Comparison of ENCODE assay signal across 11 cellular contexts in genomic region chr14:99568567-99569560, GRCh38. TPM values are rescaled to one million over a fixed set of nuclear protein-coding genes. Genes with fewer than 3 reads are reported as not detected.
A peak's percentile ranks its signal among the peaks of the same experiment; 100 is the strongest.
DNase-seq lines count a peak whose midpoint lies in the region; ATAC-seq, FAIRE-seq and TF ChIP-seq lines count a peak whose summit lies in the region.
"Had no signal": no experiment of that assay in that cellular context is flagged by ENCODE, and none has a peak within 500 bp of the region (broad histone marks: within the 10 kb centered on the region; RNA-seq: fewer than 3 reads in every experiment).

No MANE protein-coding gene starts in this region.

- ATAC-seq in A549 (no peak), T-helper 17 cell (no peak), gastrocnemius medialis (no peak)
- ATAC-seq: HCT116 had no signal

- no peak overlapping the region for H3K4me3 Mint-ChIP-seq in T-helper 17 cell

- CTCF ChIA-PET in A549 (lab: Yijun Ruan, JAX) = interaction anchor here (1.4 to 1.6 kb wide), 2 partner anchors 40 to 59 kb away, joined by 4 to 8 read pairs; no protein-coding TSS in a partner anchor

- H3K27ac ChIP-seq in A549 (peak overlapping the region; percentile 22 to 92; a peak in 3 of 6 replicates), right atrium auricular region (peak overlapping the region; percentile 57 to 84), gastrocnemius medialis (peak overlapping the region in 1 of 4 donors; percentile 0)

- H3K4me1 ChIP-seq in A549 (peaks cover 94% of the 10 kb centered on the region), right atrium auricular region (peaks cover 0 to 100% of the 10 kb centered on the region in 2 donors), gastrocnemius medialis (peaks cover 32 to 60% of the 10 kb centered on the region in 2 donors)

- H3K9me3 ChIP-seq in A549 = no peaks in the 10 kb centered on the region
- no peaks in the 10 kb centered on the region for H3K9me3 ChIP-seq in T-helper 17 cell (ENCODE audit: control insufficient read depth, low read length, poor library complexity, severe bottlenecking)
- no peaks in the 10 kb centered on the region for H3K9me3 ChIP-seq in right atrium auricular region
- H3K9me3 ChIP-seq in gastrocnemius medialis = no peaks in the 10 kb centered on the region

- TF ChIP-seq CTCF in A549 (IDR thresholded peaks at IDR 0.05) = no peak
- no peak for TF ChIP-seq CTCF in right atrium auricular region (IDR thresholded peaks at IDR 0.05)
- TF ChIP-seq CTCF in gastrocnemius medialis (IDR thresholded peaks at IDR 0.05 in 4 of 5, conservative IDR thresholded peaks at IDR 0.05 in 1 of 5) = no peak

- WGBS in A549 (ENCODE audit: missing lambda C conversion rate) = 79% methylated on average over 14 of the region's 22 CpGs

- H3K4me1 Mint-ChIP-seq in T-helper 17 cell = peaks cover 22% of the 10 kb centered on the region

- H3K27me3 Mint-ChIP-seq in T-helper 17 cell = no peaks in the 10 kb centered on the region

- POLR2A ChIA-PET in A549 (lab: Yijun Ruan, JAX) = no interaction called here

- TF ChIP-seq EP300 in A549 (IDR thresholded peaks at IDR 0.05) (no peak), Ishikawa (IDR thresholded peaks at IDR 0.05; ENCODE audit: borderline replicate concordance) (no peak)

- intact Hi-C loops in head of caudate nucleus (cut with DNase I) (no loop called here), gastrocnemius medialis (cut with DNase I; ENCODE audit: low total_unique reads) (no loop called here)

- peak overlapping the region; percentile 71 for H3K27ac Mint-ChIP-seq in T-helper 17 cell

- no peak for TF ChIP-seq POLR2A in A549 (IDR thresholded peaks at IDR 0.05; ENCODE audit: low read length)
- TF ChIP-seq POLR2A in gastrocnemius medialis (IDR thresholded peaks at IDR 0.05) = no peak

- no peak for FAIRE-seq in A549 (lab: Jason Lieb, UNC)

- H3K36me3 ChIP-seq in right atrium auricular region = no peaks in the 10 kb centered on the region
- no peaks in the 10 kb centered on the region for H3K36me3 ChIP-seq in gastrocnemius medialis

- H3K27me3 ChIP-seq in right atrium auricular region = no peaks in the 10 kb centered on the region
- no peaks in the 10 kb centered on the region for H3K27me3 ChIP-seq in gastrocnemius medialis

- DNase-seq in A549 (ENCODE audit: low read depth in 1 of 2, low spot score in 1 of 2) (no peak), T-helper 17 cell (no peak), right atrium auricular region (ENCODE audit: low spot score) (peak; percentile 66), T-helper 2 cell (no peak), head of caudate nucleus (no peak), HuH-7.5 (ENCODE audit: low spot score) (no peak), gastrocnemius medialis (no peak)
- DNase-seq: activated gamma-delta T cell, DND-41 had no signal

- in situ Hi-C loops in gastrocnemius medialis (cut with MboI; ENCODE audit: low sequenced_read_pairs in 4 of 4) = loop anchor here in 1 of 4 donors (10.0 kb wide), 1 partner anchor 46 kb away; no protein-coding TSS in a partner anchor

- peak overlapping the region; percentile 20; the same call in 1 of the 3 replicates for H3K4me2 ChIP-seq in A549

- no peaks in the 10 kb centered on the region for H3K36me3 Mint-ChIP-seq in T-helper 17 cell (ENCODE audit: low read depth)

- no peak overlapping the region for H3K4me3 ChIP-seq in A549
- no peak overlapping the region for H3K4me3 ChIP-seq in right atrium auricular region
- H3K4me3 ChIP-seq in gastrocnemius medialis = no peak overlapping the region

- no peak for TF ChIP-seq RAD21 in A549 (conservative IDR thresholded peaks at IDR 0.05 in 1 of 2, IDR thresholded peaks at IDR 0.05 in 1 of 2)
- TF ChIP-seq RAD21 in Ishikawa (IDR thresholded peaks at IDR 0.05; ENCODE audit: low read depth) = no peak

TF ChIP-seq in A549, 52 proteins besides CTCF, POLR2A, EP300 and RAD21 (continues in another document):
- TF ChIP-seq BCL3 (IDR thresholded peaks at IDR 0.05) (no peak), EHMT2 (IDR thresholded peaks at IDR 0.05; ENCODE audit: low read depth) (no peak), CBX8 (IDR thresholded peaks at IDR 0.05) (no peak), FOSL2 (IDR thresholded peaks at IDR 0.05) (no peak), FOSL2 (CRISPR knock-in tag; IDR thresholded peaks at IDR 0.05) (no peak), RFX5 (IDR thresholded peaks at IDR 0.05) (no peak), ZFP36 (IDR thresholded peaks at IDR 0.05; ENCODE audit: borderline replicate concordance, partially characterized antibody) (no peak), GATA3 (IDR thresholded peaks at IDR 0.05; ENCODE audit: borderline replicate concordance) (no peak)
- TF ChIP-seq, protein P1, sequence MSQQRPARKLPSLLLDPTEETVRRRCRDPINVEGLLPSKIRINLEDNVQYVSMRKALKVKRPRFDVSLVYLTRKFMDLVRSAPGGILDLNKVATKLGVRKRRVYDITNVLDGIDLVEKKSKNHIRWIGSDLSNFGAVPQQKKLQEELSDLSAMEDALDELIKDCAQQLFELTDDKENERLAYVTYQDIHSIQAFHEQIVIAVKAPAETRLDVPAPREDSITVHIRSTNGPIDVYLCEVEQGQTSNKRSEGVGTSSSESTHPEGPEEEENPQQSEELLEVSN (IDR thresholded peaks at IDR 0.05; ENCODE audit: borderline replicate concordance, low read depth) = no peak
- TF ChIP-seq, protein P2, sequence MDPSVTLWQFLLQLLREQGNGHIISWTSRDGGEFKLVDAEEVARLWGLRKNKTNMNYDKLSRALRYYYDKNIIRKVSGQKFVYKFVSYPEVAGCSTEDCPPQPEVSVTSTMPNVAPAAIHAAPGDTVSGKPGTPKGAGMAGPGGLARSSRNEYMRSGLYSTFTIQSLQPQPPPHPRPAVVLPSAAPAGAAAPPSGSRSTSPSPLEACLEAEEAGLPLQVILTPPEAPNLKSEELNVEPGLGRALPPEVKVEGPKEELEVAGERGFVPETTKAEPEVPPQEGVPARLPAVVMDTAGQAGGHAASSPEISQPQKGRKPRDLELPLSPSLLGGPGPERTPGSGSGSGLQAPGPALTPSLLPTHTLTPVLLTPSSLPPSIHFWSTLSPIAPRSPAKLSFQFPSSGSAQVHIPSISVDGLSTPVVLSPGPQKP (IDR thresholded peaks at IDR 0.05; ENCODE audit: low read depth, low read length) = no peak

TF ChIP-seq in Ishikawa, 13 proteins besides CTCF, POLR2A, EP300 and RAD21:
- TF ChIP-seq YY1 (IDR thresholded peaks at IDR 0.05; ENCODE audit: low read depth) (no peak), NFIC (IDR thresholded peaks at IDR 0.05) (peak; percentile 68)

RNA-seq across cellular contexts. Expression of gene CCDC85C, which starts 35.1 kb away (rescaled TPM):
- 10.5 and 11.4 TPM in 2 replicates for polyA plus RNA-seq in A549 (2011; rRNA removed)
- 21.9 and 32.2 TPM in 2 replicates for polyA plus RNA-seq in A549 (2012; cell fraction: cytosol; rRNA removed)
- polyA plus RNA-seq in A549 (2012; cell fraction: nucleus; rRNA removed) = 39.4 and 46.8 TPM in 2 replicates
- 29.0 to 38.0 TPM (median 31.4 TPM) in 3 replicates for polyA plus RNA-seq in A549 (2017; fragmentation: RNase III; extraction: RNeasy Plus Mini Kit Qiagen cat#74134 plus additional on column Dnase treatment)
- polyA minus RNA-seq in A549 (2011; rRNA and poly(A)+ RNA removed) = 15.0 and 21.7 TPM in 2 replicates
- 1 to 10 TPM; 8.3 to 9.3 TPM for total RNA-seq in T-helper 17 cell
- total RNA-seq in right atrium auricular region = 10 to 100 TPM; 17.1 to 17.7 TPM
- total RNA-seq in gastrocnemius medialis = 10 to 100 TPM in 3 of 4 donors, 1 to 10 TPM in 1; 7.9 to 32.8 (median 15.4) TPM
